ENCODE assay signal across 22 cellular contexts in genomic region chr11:14393889-14394288, GRCh38.
"Had no signal": no experiment of that assay in that cellular context is flagged by ENCODE, and none has a peak within 500 bp of the region (broad histone marks: within the 10 kb centered on the region; RNA-seq: fewer than 3 reads in every experiment).

No MANE protein-coding gene starts in this region.

- H3K4me3 Mint-ChIP-seq: activated naive CD4-positive, alpha-beta T cell treated with anti-CD3 and anti-CD28 coated beads, Interleukin-2, amount 50 U/mL, for 24 hours; activated T-cell treated with anti-CD3 and anti-CD28 coated beads, Interleukin-2, amount 50 U/mL, for 72 hours; T-helper 2 cell treated with Interferon-gamma antibody and Interleukin-4, amounts not matched to agents 5 μg/mL and 100 μg/mL, for 36 hours; type B pancreatic cell had no signal

- H3K9me3 ChIP-seq: heart right ventricle, mucosa of descending colon, sigmoid colon, testis, vagina had no signal

- H3K36me3 Mint-ChIP-seq: activated naive CD4-positive, alpha-beta T cell treated with anti-CD3 and anti-CD28 coated beads, Interleukin-2, amount 50 U/mL, for 24 hours; type B pancreatic cell had no signal

- ATAC-seq: activated T-cell treated with anti-CD3 and anti-CD28 coated beads, Interleukin-2, amount 50 U/mL, for 72 hours; heart right ventricle; left colon; mucosa of descending colon had no signal

- H3K27me3 Mint-ChIP-seq: activated naive CD4-positive, alpha-beta T cell treated with anti-CD3 and anti-CD28 coated beads, Interleukin-2, amount 50 U/mL, for 24 hours had no signal

- H3K27ac Mint-ChIP-seq: activated naive CD4-positive, alpha-beta T cell treated with anti-CD3 and anti-CD28 coated beads, Interleukin-2, amount 50 U/mL, for 24 hours; activated T-cell treated with anti-CD3 and anti-CD28 coated beads, Interleukin-2, amount 50 U/mL, for 72 hours; progenitor cell of endocrine pancreas; T-helper 2 cell treated with Interferon-gamma antibody and Interleukin-4, amounts not matched to agents 5 μg/mL and 100 μg/mL, for 36 hours; type B pancreatic cell had no signal

- H3K27me3 ChIP-seq: heart right ventricle, sigmoid colon, testis, vagina had no signal

- DNase-seq: activated CD4-positive, CD25-positive, alpha-beta regulatory T cell treated with anti-CD3 and anti-CD28 coated beads, Interleukin-2, amount 50 U/mL, for 72 hours; activated effector memory CD4-positive, alpha-beta T cell treated with Interleukin-2 at 50 U/mL for 16 hours; activated T-cell treated with anti-CD3 and anti-CD28 coated beads, Interleukin-2, amount 50 U/mL, for 72 hours; cortex of kidney; heart right ventricle; left colon; mesendoderm; mucosa of descending colon; retina; sigmoid colon; stimulated activated CD4-positive, alpha-beta T cell treated with anti-CD3 and anti-CD28 coated beads, Interleukin-2, amount 100 ng/mL, for 48 hours; stimulated activated CD8-positive, alpha-beta memory T cell treated with anti-CD3 and anti-CD28 coated beads, Interleukin-4, amount 100 ng/mL, for 48 hours; stimulated activated naive CD4-positive, alpha-beta T cell; SW 1271; testis; WERI-Rb-1 had no signal

- H3K4me1 ChIP-seq: heart right ventricle, sigmoid colon, testis, vagina had no signal

- H3K36me3 ChIP-seq: heart right ventricle, sigmoid colon, vagina, WERI-Rb-1 had no signal

- H3K27ac ChIP-seq: heart right ventricle, sigmoid colon, testis, vagina, WERI-Rb-1 had no signal

- H3K9me3 Mint-ChIP-seq: activated naive CD4-positive, alpha-beta T cell treated with anti-CD3 and anti-CD28 coated beads, Interleukin-2, amount 50 U/mL, for 24 hours; activated T-cell treated with anti-CD3 and anti-CD28 coated beads, Interleukin-2, amount 50 U/mL, for 72 hours; T-helper 2 cell treated with Interferon-gamma antibody and Interleukin-4, amounts not matched to agents 5 μg/mL and 100 μg/mL, for 36 hours; type B pancreatic cell had no signal

- H3K4me3 ChIP-seq: heart right ventricle, mucosa of descending colon, sigmoid colon, smooth muscle cell, testis, vagina had no signal
